21 cellular contexts compared by ENCODE assay signal in the genomic region with DNA sequence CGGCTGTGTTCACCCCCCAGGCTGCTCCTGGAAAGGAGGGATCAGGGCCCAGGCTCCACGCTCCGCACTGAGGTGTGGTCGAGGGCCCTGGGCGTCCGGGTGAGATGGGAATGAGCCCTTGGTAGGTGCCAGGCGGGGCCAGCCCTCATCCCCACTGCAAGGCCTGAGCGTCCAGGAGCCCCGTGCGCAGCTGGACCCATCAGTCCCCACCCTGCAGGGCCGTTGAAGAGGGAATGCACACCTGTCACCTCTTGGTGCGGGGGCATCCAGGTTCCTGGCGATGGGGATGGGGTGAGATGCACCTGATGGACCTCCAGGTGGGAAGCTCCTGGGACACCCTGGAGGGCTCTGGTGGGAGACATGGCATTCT.
DNase-seq lines count a peak whose midpoint lies in the region; ATAC-seq, FAIRE-seq and TF ChIP-seq lines count a peak whose summit lies in the region.
"Had no signal": no experiment of that assay in that cellular context is flagged by ENCODE, and none has a peak within 500 bp of the region (broad histone marks: within the 10 kb centered on the region; RNA-seq: fewer than 3 reads in every experiment).

No MANE protein-coding gene starts in this region.

- H3K4me3 ChIP-seq in SK-N-SH (ENCODE audit: low read depth in 2 of 2, low read length in 1 of 2) (no peak overlapping the region), left ventricle myocardium inferior (no peak overlapping the region)
- H3K4me3 ChIP-seq: BLaER1 treated with 17β-estradiol and CSF1 and Interleukin-3, amounts not matched to agents 10 nM and 100 nM; cardiac muscle cell; GM23338; heart right ventricle; K562 had no signal

- no peak for ATAC-seq in SK-N-SH treated with all-trans-retinoic acid at 6 μM for 48 hours
- ATAC-seq: GM23338, heart right ventricle, K562, T-helper 17 cell had no signal

- no peaks in the 10 kb centered on the region for H3K9me3 ChIP-seq in SK-N-SH
- H3K9me3 ChIP-seq in left ventricle myocardium inferior (replicated peaks), result no peaks in the 10 kb centered on the region
- H3K9me3 ChIP-seq: BLaER1 treated with 17β-estradiol and CSF1 and Interleukin-3, amounts not matched to agents 10 nM and 100 nM; heart right ventricle had no signal

- TF ChIP-seq RAD21 in SK-N-SH (IDR thresholded peaks at IDR 0.05; ENCODE audit: low read length), result no peak

- no peaks in the 10 kb centered on the region for H3F3A ChIP-seq in SK-N-SH (replicated peaks; ENCODE audit: insufficient read depth)

- H3K27ac ChIP-seq in SK-N-SH (ENCODE audit: low read depth in 2 of 2, low read length in 1 of 2) (no peak overlapping the region), left ventricle myocardium inferior (replicated peaks) (no peak overlapping the region)
- H3K27ac ChIP-seq: 22Rv1; BLaER1 treated with 17β-estradiol and CSF1 and Interleukin-3, amounts not matched to agents 10 nM and 100 nM; cardiac muscle cell; heart right ventricle had no signal

- 33% methylated on average over 3 of the region's 13 CpGs for WGBS in SK-N-SH (ENCODE audit: low lambda C conversion rate)

- H3K4me2 ChIP-seq in SK-N-SH, result no peak overlapping the region
- H3K4me2 ChIP-seq: BLaER1 treated with 17β-estradiol and CSF1 and Interleukin-3, amounts not matched to agents 10 nM and 100 nM; GM23338 had no signal

- H3K36me3 ChIP-seq in SK-N-SH (replicated peaks in 1 of 2; ENCODE audit: control insufficient read depth in 1 of 2, insufficient read depth in 2 of 2, low read length in 1 of 2) (no peaks in the 10 kb centered on the region), left ventricle myocardium inferior (no peaks in the 10 kb centered on the region)
- H3K36me3 ChIP-seq: BLaER1 treated with 17β-estradiol and CSF1 and Interleukin-3, amounts not matched to agents 10 nM and 100 nM; cardiac muscle cell; heart right ventricle had no signal

- no peak overlapping the region for H3K9ac ChIP-seq in SK-N-SH
- H3K9ac ChIP-seq: BLaER1 treated with 17β-estradiol and CSF1 and Interleukin-3, amounts not matched to agents 10 nM and 100 nM had no signal

- H3K27me3 ChIP-seq in SK-N-SH (ENCODE audit: insufficient read depth) (no peaks in the 10 kb centered on the region), left ventricle myocardium inferior (ENCODE audit: low read depth) (no peaks in the 10 kb centered on the region)
- H3K27me3 ChIP-seq: BLaER1 treated with 17β-estradiol and CSF1 and Interleukin-3, amounts not matched to agents 10 nM and 100 nM; heart right ventricle had no signal

- no peak for TF ChIP-seq EP300 in SK-N-SH (IDR thresholded peaks at IDR 0.05; ENCODE audit: borderline replicate concordance in 1 of 2, low read depth in 1 of 2, low read length in 1 of 2)

- CTCF ChIA-PET in SK-N-SH (lab: Yijun Ruan, JAX), result interaction anchor here (1.1 to 5.5 kb wide), 3 partner anchors 14 to 372 kb away, joined by 4 to 21 read pairs (median 8); no protein-coding TSS in a partner anchor

- no peaks in the 10 kb centered on the region for H3K9me2 ChIP-seq in SK-N-SH

- H3K4me1 ChIP-seq in SK-N-SH (ENCODE audit: control insufficient read depth in 1 of 2, insufficient read depth in 2 of 2, low read depth in 1 of 2, low read length in 1 of 2) (no peaks in the 10 kb centered on the region; a peak in 1 of 4 replicates), left ventricle myocardium inferior (peaks cover 44% of the 10 kb centered on the region)

- no peaks in the 10 kb centered on the region for H4K20me1 ChIP-seq in SK-N-SH (ENCODE audit: insufficient read depth)

- POLR2A ChIA-PET in SK-N-SH (lab: Yijun Ruan, JAX), result no interaction called here

- TF ChIP-seq CTCF in SK-N-SH (IDR thresholded peaks at IDR 0.05), result no peak
- TF ChIP-seq CTCF in left ventricle myocardium inferior (IDR thresholded peaks at IDR 0.05; ENCODE audit: borderline replicate concordance), result no peak

- peak; percentile 22 for DNase-seq in SK-N-SH
- peak; percentile 0 for DNase-seq in ELF-1 (ENCODE audit: low read depth, low spot score)
- DNase-seq in left ventricle myocardium inferior, result peak; percentile 12
- DNase-seq in posterior cingulate gyrus, result peak in 7 of 10 donors; percentile 1 to 63 (median 7)
- DNase-seq in NCI-H748 treated with DMSO at 0.1 percent for 48 hours (lab: John Stamatoyannopoulos, UW), result no peak
- DNase-seq in DMS79 treated with DMSO at 0.1 percent for 48 hours (lab: John Stamatoyannopoulos, UW), result no peak
- DNase-seq in GM19239 (ENCODE audit: insufficient read length, low spot score), result no peak
- DNase-seq: effector memory CD4-positive, alpha-beta T cell; NCI-H187 treated with DMSO at 0.1 percent for 48 hours; NCI-H446 treated with DMSO at 0.1 percent for 48 hours; SHP77; stimulated activated CD4-positive, alpha-beta T cell treated with anti-CD3 and anti-CD28 coated beads, Interleukin-2, amount 100 ng/mL, for 48 hours; substantia nigra had no signal

- no peaks in the 10 kb centered on the region for H3K79me2 ChIP-seq in SK-N-SH (ENCODE audit: insufficient read depth)

- no peak for FAIRE-seq in GM19239 (lab: Jason Lieb, UNC)
- FAIRE-seq: K562 had no signal

- H2AFZ ChIP-seq in SK-N-SH (ENCODE audit: low read depth), result no peak overlapping the region
- H2AFZ ChIP-seq: GM23338 had no signal

- intact Hi-C loops in left ventricle myocardium inferior (cut with micrococcal nuclease) (no loop called here), posterior cingulate gyrus (cut with DNase I) (no loop called here)

TF ChIP-seq in SK-N-SH, 30 proteins besides CTCF, POLR2A, EP300 and RAD21 (continues in another document):
- no peak for TF ChIP-seq TCF12 (IDR thresholded peaks at IDR 0.05)
- no peak for TF ChIP-seq TAF1 (IDR thresholded peaks at IDR 0.05; ENCODE audit: borderline replicate concordance, low read depth, low read length)
- no peak for TF ChIP-seq GATA2 (CRISPR knock-in tag; IDR thresholded peaks at IDR 0.05)
- TF ChIP-seq JUND (IDR thresholded peaks at IDR 0.05), result no peak
- TF ChIP-seq NRF1 (IDR thresholded peaks at IDR 0.05; ENCODE audit: low read depth, low read length), result no peak
- TF ChIP-seq FOXM1 (IDR thresholded peaks at IDR 0.05; ENCODE audit: low read depth), result no peak
- TF ChIP-seq, protein P1, sequence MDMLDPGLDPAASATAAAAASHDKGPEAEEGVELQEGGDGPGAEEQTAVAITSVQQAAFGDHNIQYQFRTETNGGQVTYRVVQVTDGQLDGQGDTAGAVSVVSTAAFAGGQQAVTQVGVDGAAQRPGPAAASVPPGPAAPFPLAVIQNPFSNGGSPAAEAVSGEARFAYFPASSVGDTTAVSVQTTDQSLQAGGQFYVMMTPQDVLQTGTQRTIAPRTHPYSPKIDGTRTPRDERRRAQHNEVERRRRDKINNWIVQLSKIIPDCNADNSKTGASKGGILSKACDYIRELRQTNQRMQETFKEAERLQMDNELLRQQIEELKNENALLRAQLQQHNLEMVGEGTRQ (IDR thresholded peaks at IDR 0.05; ENCODE audit: borderline replicate concordance, low read depth, low read length), result no peak
- no peak for TF ChIP-seq TEAD4 (IDR thresholded peaks at IDR 0.05; ENCODE audit: borderline replicate concordance, insufficient read depth)
- TF ChIP-seq GABPA (IDR thresholded peaks at IDR 0.05; ENCODE audit: low read depth), result no peak

TF ChIP-seq in SK-N-SH treated with all-trans-retinoic acid at 6 μM for 48 hours, 23 proteins besides CTCF, POLR2A, EP300 and RAD21:
- TF ChIP-seq ZNF565 (CRISPR knock-in tag; conservative IDR thresholded peaks at IDR 0.05; ENCODE audit: low read depth) (no peak), BACH2 (CRISPR knock-in tag; IDR thresholded peaks at IDR 0.05; ENCODE audit: borderline replicate concordance) (no peak), ZC3H10 (CRISPR knock-in tag; IDR thresholded peaks at IDR 0.05) (no peak), ZFP30 (CRISPR knock-in tag; IDR thresholded peaks at IDR 0.05) (no peak), TSHZ2 (CRISPR knock-in tag; IDR thresholded peaks at IDR 0.05) (no peak), POU6F1 (CRISPR knock-in tag; IDR thresholded peaks at IDR 0.05; ENCODE audit: borderline replicate concordance, low read depth) (no peak)

Comparison
In these comparisons a context has a peak if more than half of its experiments do, and no peak if none do; other contexts are left out.
1. DNase-seq: peak in SK-N-SH (single experiment), ELF-1 (single experiment), left ventricle myocardium inferior (single experiment) and posterior cingulate gyrus (7 of 10); none in NCI-H748 treated with DMSO at 0.1 percent for 48 hours (single experiment), DMS79 treated with DMSO at 0.1 percent for 48 hours (single experiment) and GM19239 (single experiment).